1 cellular context compared by ENCODE assay signal in genomic region chr12:51077930-51078329, GRCh38.
TF ChIP-seq lines count a peak whose summit lies in the region.

No MANE protein-coding gene starts in this region.

TF ChIP-seq in HepG2, 621 proteins besides CTCF, POLR2A, EP300 and RAD21:
- TF ChIP-seq HOXA3 (CRISPR knock-in tag; IDR thresholded peaks at IDR 0.05) (no peak), RBFOX2 (IDR thresholded peaks at IDR 0.05; ENCODE audit: low read depth, low read length) (no peak), ZNF18 (CRISPR knock-in tag; IDR thresholded peaks at IDR 0.05; ENCODE audit: insufficient replicate concordance) (no peak), ZNF282 (IDR thresholded peaks at IDR 0.05; ENCODE audit: partially characterized antibody) (no peak), AKAP8 (CRISPR knock-in tag; IDR thresholded peaks at IDR 0.05) (no peak), ZNF3 (CRISPR knock-in tag; IDR thresholded peaks at IDR 0.05) (no peak), ZNF644 (CRISPR knock-in tag; IDR thresholded peaks at IDR 0.05; ENCODE audit: low read depth) (no peak), ZMYM2 (CRISPR knock-in tag; IDR thresholded peaks at IDR 0.05) (no peak), CENPT (CRISPR knock-in tag; IDR thresholded peaks at IDR 0.05; ENCODE audit: low read depth) (no peak), ZNF792 (CRISPR knock-in tag; IDR thresholded peaks at IDR 0.05) (no peak), ZNF740 (CRISPR knock-in tag; IDR thresholded peaks at IDR 0.05) (no peak), ZUFSP (CRISPR knock-in tag; IDR thresholded peaks at IDR 0.05; ENCODE audit: borderline replicate concordance) (no peak)
